In genomic region chr15:40436116-40436891, GRCh38 we compare ENCODE assay signal across 9 cellular contexts. TPM values are rescaled to one million over a fixed set of nuclear protein-coding genes. Genes with fewer than 3 reads are reported as not detected.
DNase-seq lines count a peak whose midpoint lies in the region; ATAC-seq and TF ChIP-seq lines count a peak whose summit lies in the region.
"Had no signal": no experiment of that assay in that cellular context is flagged by ENCODE, and none has a peak within 500 bp of the region (broad histone marks: within the 10 kb centered on the region; RNA-seq: fewer than 3 reads in every experiment).

No MANE protein-coding gene starts in this region.

- H3K9ac ChIP-seq in NT2/D1 (ENCODE audit: insufficient read length, low read depth) (peak overlapping the region; percentile 83), parathyroid adenoma (no peak overlapping the region)

- H3K9me3 ChIP-seq in NT2/D1 (ENCODE audit: insufficient read depth, low read length) (no peaks in the 10 kb centered on the region), parathyroid adenoma (ENCODE audit: control insufficient read depth, low read length) (no peaks in the 10 kb centered on the region)

- H3K36me3 ChIP-seq in NT2/D1 (ENCODE audit: insufficient read depth, insufficient read length, low read length) = no peaks in the 10 kb centered on the region
- H3K36me3 ChIP-seq in parathyroid adenoma (ENCODE audit: control insufficient read depth, insufficient read depth, low read length) = no peaks in the 10 kb centered on the region

- TF ChIP-seq CTCF in parathyroid adenoma (IDR thresholded peaks at IDR 0.05) = no peak

- H3K4me3 ChIP-seq in NT2/D1 (ENCODE audit: insufficient read length, low read depth) = peak overlapping the region; percentile 53
- H3K4me3 ChIP-seq in parathyroid adenoma (ENCODE audit: low read depth, low read length) = peak overlapping the region; percentile 46
- H3K4me3 ChIP-seq: lung had no signal

- H3K27ac ChIP-seq in parathyroid adenoma = no peak overlapping the region

- H3K4me1 ChIP-seq in NT2/D1 (ENCODE audit: insufficient read depth, insufficient read length) (peaks cover 16% of the 10 kb centered on the region), parathyroid adenoma (peaks cover 8% of the 10 kb centered on the region)

- H2AFZ ChIP-seq in parathyroid adenoma = peak overlapping the region; percentile 70

- DNase-seq in Daoy (ENCODE audit: low read depth) (peak; percentile 29), NT2/D1 (ENCODE audit: low read depth, low spot score) (no peak), epidermal melanocyte (ENCODE audit: insufficient read length, low spot score) (peak; percentile 29)

- H3K27me3 ChIP-seq in NT2/D1 (ENCODE audit: insufficient read depth, insufficient read length) = peaks cover 21% of the 10 kb centered on the region
- no peaks in the 10 kb centered on the region for H3K27me3 ChIP-seq in parathyroid adenoma (ENCODE audit: control insufficient read depth, insufficient read depth, low read length)

- no peaks in the 10 kb centered on the region for H3K79me2 ChIP-seq in parathyroid adenoma

- ATAC-seq in HG02885 (IDR thresholded peaks at IDR 0.05; ENCODE audit: poor library complexity, unreplicated experiment) (no peak), GM18519 (IDR thresholded peaks at IDR 0.05; ENCODE audit: low FRiP score, unreplicated experiment) (no peak), HG03469 (IDR thresholded peaks at IDR 0.05; ENCODE audit: unreplicated experiment) (no peak), GM18858 (IDR thresholded peaks at IDR 0.05; ENCODE audit: unreplicated experiment) (no peak)

- H3K4me2 ChIP-seq in parathyroid adenoma (ENCODE audit: low read length) = peak overlapping the region; percentile 76

RNA-seq across cellular contexts. Expression of gene BAHD1, which starts 4.4 kb away (rescaled TPM):
- 10.8 and 11.0 TPM in 2 replicates for total RNA-seq in Daoy (2014; rRNA removed; shearing (Covaris generic))

RNA-seq across cellular contexts. Expression of gene IVD, which starts 30.7 kb away (rescaled TPM):
- 17.9 and 23.4 TPM in 2 replicates for total RNA-seq in Daoy (2014; rRNA removed; shearing (Covaris generic))

RNA-seq across cellular contexts. Expression of gene CHST14, which starts 34.5 kb away (rescaled TPM):
- total RNA-seq in Daoy (2014; rRNA removed; shearing (Covaris generic)) = 11.3 and 16.6 TPM in 2 replicates

RNA-seq across cellular contexts. Expression of gene KNSTRN, which starts 53.8 kb away (rescaled TPM):
- total RNA-seq in Daoy (2014; rRNA removed; shearing (Covaris generic)) = 91.9 and 144 TPM in 2 replicates
